ENCODE assay signal across 1 cellular context in genomic region chr2:177281400-177282021, GRCh38.
TF ChIP-seq lines count a peak whose summit lies in the region.

No MANE protein-coding gene starts in this region.

TF ChIP-seq in K562, 482 proteins besides CTCF, POLR2A, EP300 and RAD21 (continued from another document and continues in another):
- TF ChIP-seq, protein P1, sequence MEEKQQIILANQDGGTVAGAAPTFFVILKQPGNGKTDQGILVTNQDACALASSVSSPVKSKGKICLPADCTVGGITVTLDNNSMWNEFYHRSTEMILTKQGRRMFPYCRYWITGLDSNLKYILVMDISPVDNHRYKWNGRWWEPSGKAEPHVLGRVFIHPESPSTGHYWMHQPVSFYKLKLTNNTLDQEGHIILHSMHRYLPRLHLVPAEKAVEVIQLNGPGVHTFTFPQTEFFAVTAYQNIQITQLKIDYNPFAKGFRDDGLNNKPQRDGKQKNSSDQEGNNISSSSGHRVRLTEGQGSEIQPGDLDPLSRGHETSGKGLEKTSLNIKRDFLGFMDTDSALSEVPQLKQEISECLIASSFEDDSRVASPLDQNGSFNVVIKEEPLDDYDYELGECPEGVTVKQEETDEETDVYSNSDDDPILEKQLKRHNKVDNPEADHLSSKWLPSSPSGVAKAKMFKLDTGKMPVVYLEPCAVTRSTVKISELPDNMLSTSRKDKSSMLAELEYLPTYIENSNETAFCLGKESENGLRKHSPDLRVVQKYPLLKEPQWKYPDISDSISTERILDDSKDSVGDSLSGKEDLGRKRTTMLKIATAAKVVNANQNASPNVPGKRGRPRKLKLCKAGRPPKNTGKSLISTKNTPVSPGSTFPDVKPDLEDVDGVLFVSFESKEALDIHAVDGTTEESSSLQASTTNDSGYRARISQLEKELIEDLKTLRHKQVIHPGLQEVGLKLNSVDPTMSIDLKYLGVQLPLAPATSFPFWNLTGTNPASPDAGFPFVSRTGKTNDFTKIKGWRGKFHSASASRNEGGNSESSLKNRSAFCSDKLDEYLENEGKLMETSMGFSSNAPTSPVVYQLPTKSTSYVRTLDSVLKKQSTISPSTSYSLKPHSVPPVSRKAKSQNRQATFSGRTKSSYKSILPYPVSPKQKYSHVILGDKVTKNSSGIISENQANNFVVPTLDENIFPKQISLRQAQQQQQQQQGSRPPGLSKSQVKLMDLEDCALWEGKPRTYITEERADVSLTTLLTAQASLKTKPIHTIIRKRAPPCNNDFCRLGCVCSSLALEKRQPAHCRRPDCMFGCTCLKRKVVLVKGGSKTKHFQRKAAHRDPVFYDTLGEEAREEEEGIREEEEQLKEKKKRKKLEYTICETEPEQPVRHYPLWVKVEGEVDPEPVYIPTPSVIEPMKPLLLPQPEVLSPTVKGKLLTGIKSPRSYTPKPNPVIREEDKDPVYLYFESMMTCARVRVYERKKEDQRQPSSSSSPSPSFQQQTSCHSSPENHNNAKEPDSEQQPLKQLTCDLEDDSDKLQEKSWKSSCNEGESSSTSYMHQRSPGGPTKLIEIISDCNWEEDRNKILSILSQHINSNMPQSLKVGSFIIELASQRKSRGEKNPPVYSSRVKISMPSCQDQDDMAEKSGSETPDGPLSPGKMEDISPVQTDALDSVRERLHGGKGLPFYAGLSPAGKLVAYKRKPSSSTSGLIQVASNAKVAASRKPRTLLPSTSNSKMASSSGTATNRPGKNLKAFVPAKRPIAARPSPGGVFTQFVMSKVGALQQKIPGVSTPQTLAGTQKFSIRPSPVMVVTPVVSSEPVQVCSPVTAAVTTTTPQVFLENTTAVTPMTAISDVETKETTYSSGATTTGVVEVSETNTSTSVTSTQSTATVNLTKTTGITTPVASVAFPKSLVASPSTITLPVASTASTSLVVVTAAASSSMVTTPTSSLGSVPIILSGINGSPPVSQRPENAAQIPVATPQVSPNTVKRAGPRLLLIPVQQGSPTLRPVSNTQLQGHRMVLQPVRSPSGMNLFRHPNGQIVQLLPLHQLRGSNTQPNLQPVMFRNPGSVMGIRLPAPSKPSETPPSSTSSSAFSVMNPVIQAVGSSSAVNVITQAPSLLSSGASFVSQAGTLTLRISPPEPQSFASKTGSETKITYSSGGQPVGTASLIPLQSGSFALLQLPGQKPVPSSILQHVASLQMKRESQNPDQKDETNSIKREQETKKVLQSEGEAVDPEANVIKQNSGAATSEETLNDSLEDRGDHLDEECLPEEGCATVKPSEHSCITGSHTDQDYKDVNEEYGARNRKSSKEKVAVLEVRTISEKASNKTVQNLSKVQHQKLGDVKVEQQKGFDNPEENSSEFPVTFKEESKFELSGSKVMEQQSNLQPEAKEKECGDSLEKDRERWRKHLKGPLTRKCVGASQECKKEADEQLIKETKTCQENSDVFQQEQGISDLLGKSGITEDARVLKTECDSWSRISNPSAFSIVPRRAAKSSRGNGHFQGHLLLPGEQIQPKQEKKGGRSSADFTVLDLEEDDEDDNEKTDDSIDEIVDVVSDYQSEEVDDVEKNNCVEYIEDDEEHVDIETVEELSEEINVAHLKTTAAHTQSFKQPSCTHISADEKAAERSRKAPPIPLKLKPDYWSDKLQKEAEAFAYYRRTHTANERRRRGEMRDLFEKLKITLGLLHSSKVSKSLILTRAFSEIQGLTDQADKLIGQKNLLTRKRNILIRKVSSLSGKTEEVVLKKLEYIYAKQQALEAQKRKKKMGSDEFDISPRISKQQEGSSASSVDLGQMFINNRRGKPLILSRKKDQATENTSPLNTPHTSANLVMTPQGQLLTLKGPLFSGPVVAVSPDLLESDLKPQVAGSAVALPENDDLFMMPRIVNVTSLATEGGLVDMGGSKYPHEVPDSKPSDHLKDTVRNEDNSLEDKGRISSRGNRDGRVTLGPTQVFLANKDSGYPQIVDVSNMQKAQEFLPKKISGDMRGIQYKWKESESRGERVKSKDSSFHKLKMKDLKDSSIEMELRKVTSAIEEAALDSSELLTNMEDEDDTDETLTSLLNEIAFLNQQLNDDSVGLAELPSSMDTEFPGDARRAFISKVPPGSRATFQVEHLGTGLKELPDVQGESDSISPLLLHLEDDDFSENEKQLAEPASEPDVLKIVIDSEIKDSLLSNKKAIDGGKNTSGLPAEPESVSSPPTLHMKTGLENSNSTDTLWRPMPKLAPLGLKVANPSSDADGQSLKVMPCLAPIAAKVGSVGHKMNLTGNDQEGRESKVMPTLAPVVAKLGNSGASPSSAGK (IDR thresholded peaks at IDR 0.05), result peak; percentile 41; the same call in 1 of the 2 replicates
- TF ChIP-seq SRF (CRISPR knock-in tag; IDR thresholded peaks at IDR 0.05), result peak in 1 of 2 experiments; percentile 45; a peak in 1 of 4 replicates
- TF ChIP-seq ZNF518B (CRISPR knock-in tag; IDR thresholded peaks at IDR 0.05), result no peak
- no peak for TF ChIP-seq CBFA2T2 (conservative IDR thresholded peaks at IDR 0.05)
- no peak for TF ChIP-seq ZBTB11 (CRISPR knock-in tag; IDR thresholded peaks at IDR 0.05)
- no peak for TF ChIP-seq ARID4B (CRISPR knock-in tag; IDR thresholded peaks at IDR 0.05)
- peak in 1 of 3 experiments; percentile 74 for TF ChIP-seq YY1 (IDR thresholded peaks at IDR 0.05; ENCODE audit: borderline replicate concordance in 1 of 3, control insufficient read depth in 1 of 3, extremely low read depth in 1 of 3, insufficient read depth in 3 of 3, insufficient read length in 1 of 3, insufficient replicate concordance in 2 of 3, low read depth in 1 of 3, low read length in 2 of 3)
- TF ChIP-seq, protein P2, sequence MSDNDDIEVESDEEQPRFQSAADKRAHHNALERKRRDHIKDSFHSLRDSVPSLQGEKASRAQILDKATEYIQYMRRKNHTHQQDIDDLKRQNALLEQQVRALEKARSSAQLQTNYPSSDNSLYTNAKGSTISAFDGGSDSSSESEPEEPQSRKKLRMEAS (CRISPR knock-in tag; IDR thresholded peaks at IDR 0.05), result peak; percentile 76
- TF ChIP-seq KLF16 (IDR thresholded peaks at IDR 0.05), result 0 out of 2 replicates have a peak, but pooled peaks have one; percentile 23
- no peak for TF ChIP-seq ZNF79 (CRISPR knock-in tag; IDR thresholded peaks at IDR 0.05; ENCODE audit: low read depth)
- peak; percentile 17; the same call in 1 of the 2 replicates for TF ChIP-seq CBFA2T3 (IDR thresholded peaks at IDR 0.05)
- TF ChIP-seq L3MBTL2 (IDR thresholded peaks at IDR 0.05), result peak; percentile 31; the same call in 1 of the 2 replicates
- no peak for TF ChIP-seq ARNT (IDR thresholded peaks at IDR 0.05)
- TF ChIP-seq FOXK1 (CRISPR knock-in tag; IDR thresholded peaks at IDR 0.05; ENCODE audit: borderline replicate concordance), result no peak
- 0 out of 2 replicates have a peak, but pooled peaks have one; percentile 29 for TF ChIP-seq BACH1 (tag; IDR thresholded peaks at IDR 0.05)
- no peak for TF ChIP-seq NELFE (IDR thresholded peaks at IDR 0.05; ENCODE audit: insufficient read depth, insufficient read length)
- no peak for TF ChIP-seq ELF1 (tag; IDR thresholded peaks at IDR 0.05)
- TF ChIP-seq POLR2AphosphoS2 (IDR thresholded peaks at IDR 0.05; ENCODE audit: low read length), result no peak
- no peak for TF ChIP-seq ZNF449 (CRISPR knock-in tag; IDR thresholded peaks at IDR 0.05)
- no peak for TF ChIP-seq ZNF586 (CRISPR knock-in tag; conservative IDR thresholded peaks at IDR 0.05)
- TF ChIP-seq FOXA3 (CRISPR knock-in tag; conservative IDR thresholded peaks at IDR 0.05 in 1 of 2, IDR thresholded peaks at IDR 0.05 in 1 of 2), result 0 out of 4 replicates have a peak, but pooled peaks of 1 of the 2 experiments have one; percentile 21
- no peak for TF ChIP-seq PHB (CRISPR knock-in tag; IDR thresholded peaks at IDR 0.05)
- 0 out of 2 replicates have a peak, but pooled peaks have one; percentile 18 for TF ChIP-seq SMAD4 (CRISPR knock-in tag; conservative IDR thresholded peaks at IDR 0.05)
- TF ChIP-seq MAZ (CRISPR knock-in tag; conservative IDR thresholded peaks at IDR 0.05 in 1 of 2, IDR thresholded peaks at IDR 0.05 in 1 of 2), result 0 out of 4 replicates have a peak, but pooled peaks of 1 of the 2 experiments have one; percentile 32
- TF ChIP-seq GTF2F1 (IDR thresholded peaks at IDR 0.05; ENCODE audit: low read depth, low read length), result no peak
